14 cellular contexts compared by ENCODE assay signal in genomic region chr3:134430950-134431445, GRCh38.
A peak's percentile ranks its signal among the peaks of the same experiment; 100 is the strongest.
DNase-seq lines count a peak whose midpoint lies in the region; ATAC-seq and TF ChIP-seq lines count a peak whose summit lies in the region.
"Had no signal": no experiment of that assay in that cellular context is flagged by ENCODE, and none has a peak within 500 bp of the region (broad histone marks: within the 10 kb centered on the region; RNA-seq: fewer than 3 reads in every experiment).

No MANE protein-coding gene starts in this region.

- no peak overlapping the region for H3K4me3 Mint-ChIP-seq in T-helper 2 cell treated with Interferon-gamma antibody and Interleukin-4, amounts not matched to agents 5 μg/mL and 100 μg/mL, for 36 hours
- H3K4me3 Mint-ChIP-seq: natural killer cell treated with Interleukin-12 subunit alpha and Interleukin-12 subunit beta and Interleukin-15 and Interleukin-18, amount 100 ng/mL, for 72 hours; stimulated activated memory B cell treated with anti-CD40 and anti-IgM and Interleukin-4, amounts not matched to agents 10 μg/mL and 1 μg/mL and 100 μg/mL, for 72 hours had no signal

- no peaks in the 10 kb centered on the region for H4K20me1 ChIP-seq in KMS-11 (ENCODE audit: insufficient read depth)

- peak overlapping the region; percentile 69 for H3K4me2 ChIP-seq in KMS-11

- DNase-seq in COLO668 (lab: John Stamatoyannopoulos, UW; ENCODE audit: unreplicated experiment), result peak; percentile 32
- peak; percentile 100 for DNase-seq in NCI-H82 (lab: John Stamatoyannopoulos, UW)
- DNase-seq in T-helper 2 cell treated with Interferon-gamma antibody and Interleukin-4, amounts not matched to agents 5 μg/mL and 100 μg/mL, for 36 hours (ENCODE audit: low spot score), result no peak
- DNase-seq in KBM-7, result no peak
- DNase-seq in HuH-7.5 (ENCODE audit: low spot score), result no peak
- DNase-seq: activated CD4-positive, alpha-beta T cell treated with anti-CD3 and anti-CD28 coated beads for 48 hours; GOT3; NCI-H2029; stimulated activated CD4-positive, alpha-beta T cell treated with anti-CD3 and anti-CD28 coated beads, Interleukin-4, amount 100 ng/mL, for 1 hour had no signal

- in situ Hi-C loops in KBM-7 (cut with MboI; ENCODE audit: low pct_unique_long_range_greater_than_20kb, low sequenced_read_pairs), result no loop called here

- H3K4me1 Mint-ChIP-seq in T-helper 2 cell treated with Interferon-gamma antibody and Interleukin-4, amounts not matched to agents 5 μg/mL and 100 μg/mL, for 36 hours (ENCODE audit: low read depth), result no peaks in the 10 kb centered on the region
- H3K4me1 Mint-ChIP-seq: stimulated activated memory B cell treated with anti-CD40 and anti-IgM and Interleukin-4, amounts not matched to agents 10 μg/mL and 1 μg/mL and 100 μg/mL, for 72 hours had no signal

- no peaks in the 10 kb centered on the region for H3K9me3 Mint-ChIP-seq in T-helper 2 cell treated with Interferon-gamma antibody and Interleukin-4, amounts not matched to agents 5 μg/mL and 100 μg/mL, for 36 hours
- H3K9me3 Mint-ChIP-seq: natural killer cell treated with Interleukin-12 subunit alpha and Interleukin-12 subunit beta and Interleukin-15 and Interleukin-18, amount 100 ng/mL, for 72 hours had no signal

- H3K36me3 ChIP-seq in KMS-11 (ENCODE audit: insufficient read depth), result no peaks in the 10 kb centered on the region

- peak; percentile 58 for ATAC-seq in GM19324 (IDR thresholded peaks at IDR 0.05; ENCODE audit: low FRiP score, unreplicated experiment)
- no peak for ATAC-seq in GM21786 (IDR thresholded peaks at IDR 0.05; ENCODE audit: unreplicated experiment)
- ATAC-seq: natural killer cell treated with Interleukin-12 subunit alpha and Interleukin-12 subunit beta and Interleukin-15 and Interleukin-18, amount 100 ng/mL, for 72 hours; stimulated activated memory B cell treated with anti-CD40 and anti-IgM and Interleukin-4, amounts not matched to agents 10 μg/mL and 1 μg/mL and 100 μg/mL, for 72 hours had no signal

- no peak overlapping the region for H3K27ac ChIP-seq in KMS-11

- H3K4me3 ChIP-seq in KMS-11 (IDR thresholded peaks at IDR 0.05; ENCODE audit: insufficient read depth, low read depth, low read length), result peak overlapping the region; percentile 5

- H3K9ac ChIP-seq in KMS-11, result no peak overlapping the region

- no peak overlapping the region for H2AFZ ChIP-seq in KMS-11 (ENCODE audit: low read depth)

- H3K36me3 Mint-ChIP-seq in T-helper 2 cell treated with Interferon-gamma antibody and Interleukin-4, amounts not matched to agents 5 μg/mL and 100 μg/mL, for 36 hours (ENCODE audit: low read depth), result no peaks in the 10 kb centered on the region
- H3K36me3 Mint-ChIP-seq: natural killer cell treated with Interleukin-12 subunit alpha and Interleukin-12 subunit beta and Interleukin-15 and Interleukin-18, amount 100 ng/mL, for 72 hours; stimulated activated memory B cell treated with anti-CD40 and anti-IgM and Interleukin-4, amounts not matched to agents 10 μg/mL and 1 μg/mL and 100 μg/mL, for 72 hours had no signal

- peaks cover 46% of the 10 kb centered on the region for H3K4me1 ChIP-seq in KMS-11 (ENCODE audit: low read depth, poor library complexity, severe bottlenecking)

- H3K27me3 ChIP-seq in KMS-11 (ENCODE audit: insufficient read depth, low read depth), result peaks cover 9% of the 10 kb centered on the region; the same call in 1 of the 2 replicates

- TF ChIP-seq CTCF in KMS-11 (conservative IDR thresholded peaks at IDR 0.05; ENCODE audit: low read depth, low read length), result no peak

- H3K79me2 ChIP-seq in KMS-11 (ENCODE audit: insufficient read depth, low read depth), result no peaks in the 10 kb centered on the region

- H3K27me3 Mint-ChIP-seq in T-helper 2 cell treated with Interferon-gamma antibody and Interleukin-4, amounts not matched to agents 5 μg/mL and 100 μg/mL, for 36 hours (ENCODE audit: low read depth), result peaks cover 12% of the 10 kb centered on the region

- H3K27ac Mint-ChIP-seq in T-helper 2 cell treated with Interferon-gamma antibody and Interleukin-4, amounts not matched to agents 5 μg/mL and 100 μg/mL, for 36 hours, result no peak overlapping the region
- H3K27ac Mint-ChIP-seq: natural killer cell treated with Interleukin-12 subunit alpha and Interleukin-12 subunit beta and Interleukin-15 and Interleukin-18, amount 100 ng/mL, for 72 hours; stimulated activated memory B cell treated with anti-CD40 and anti-IgM and Interleukin-4, amounts not matched to agents 10 μg/mL and 1 μg/mL and 100 μg/mL, for 72 hours had no signal

Comparison
In these comparisons a context has a peak if more than half of its experiments do, and no peak if none do; other contexts are left out.
1. DNase-seq: peak in COLO668 (single experiment) and NCI-H82 (single experiment); none in T-helper 2 cell treated with Interferon-gamma antibody and Interleukin-4, amounts not matched to agents 5 μg/mL and 100 μg/mL, for 36 hours (single experiment), KBM-7 (single experiment) and HuH-7.5 (single experiment).